In genomic region chr2:210299974-210300373, GRCh38 we compare ENCODE assay signal across 31 cellular contexts.
"Had no signal": no experiment of that assay in that cellular context is flagged by ENCODE, and none has a peak within 500 bp of the region (broad histone marks: within the 10 kb centered on the region; RNA-seq: fewer than 3 reads in every experiment).

No MANE protein-coding gene starts in this region.

- ATAC-seq: activated CD8-positive, alpha-beta T cell treated with anti-CD3 and anti-CD28 coated beads for 36 hours; activated T-cell treated with anti-CD3 and anti-CD28 coated beads, Interleukin-2, amount 50 U/mL, for 72 hours; activated T-helper 17 cell treated with anti-CD3 and anti-CD28 coated beads, Interleukin-2, amount 50 U/mL, for 72 hours; Panc1 had no signal

- H3K36me3 ChIP-seq: brain microvascular endothelial cell, MG63, SJSA1 had no signal

- DNase-seq: activated CD4-positive, alpha-beta T cell treated with anti-CD3 and anti-CD28 coated beads, Interleukin-2, amount 10 ng/mL, durations not matched to agents 24 days and 14 days; activated CD4-positive, alpha-beta T cell treated with anti-CD3 and anti-CD28 coated beads, Interleukin-2, amount 50 U/mL, for 4 hours; activated CD8-positive, alpha-beta T cell treated with anti-CD3 and anti-CD28 coated beads for 36 hours; activated effector memory CD4-positive, alpha-beta T cell treated with anti-CD3 and anti-CD28 coated beads, Interleukin-2, amount 50 U/mL, for 16 hours; activated naive CD4-positive, alpha-beta T cell; activated naive CD4-positive, alpha-beta T cell treated with anti-CD3 and anti-CD28 coated beads, Interleukin-2, amount 50 U/mL, for 16 hours; activated naive CD8-positive, alpha-beta T cell treated with anti-CD3 and anti-CD28 coated beads for 36 hours; activated T-cell treated with anti-CD3 and anti-CD28 coated beads, Interleukin-2, amount 50 U/mL, for 1 hour; activated T-cell treated with anti-CD3 and anti-CD28 coated beads, Interleukin-2, amount 50 U/mL, for 72 hours; amniotic stem cell; aorta; brain microvascular endothelial cell; central memory CD4-positive, alpha-beta T cell; Kasumi-1; KG1; MG63; NCI-H1092; NCI-H1436 treated with DMSO at 0.1 percent for 48 hours; NCI-H1694 treated with DMSO at 0.1 percent for 48 hours; NCI-H2029; NCI-H345; NCI-H510A; NCI-H69; NCI-H82; SHP77; SK-N-SH had no signal

- H3K9ac ChIP-seq: SK-N-SH had no signal

- H3K4me1 Mint-ChIP-seq: activated CD4-positive, alpha-beta T cell treated with anti-CD3 and anti-CD28 coated beads, Interleukin-2, amount 10 ng/mL, durations not matched to agents 24 days and 14 days; activated naive CD8-positive, alpha-beta T cell treated with anti-CD3 and anti-CD28 coated beads for 36 hours; activated T-helper 17 cell treated with anti-CD3 and anti-CD28 coated beads, Interleukin-2, amount 50 U/mL, for 72 hours had no signal

- H3K4me2 ChIP-seq: SK-N-SH had no signal

- H3K36me3 Mint-ChIP-seq: activated naive CD8-positive, alpha-beta T cell treated with anti-CD3 and anti-CD28 coated beads for 36 hours had no signal

- H3K27ac ChIP-seq: brain microvascular endothelial cell, SJSA1 had no signal

- H3K4me3 ChIP-seq: MG63, SJSA1 had no signal

- H3K9me3 Mint-ChIP-seq: activated CD4-positive, alpha-beta T cell treated with anti-CD3 and anti-CD28 coated beads, Interleukin-2, amount 10 ng/mL, durations not matched to agents 24 days and 14 days; activated CD8-positive, alpha-beta T cell treated with anti-CD3 and anti-CD28 coated beads for 36 hours; activated naive CD8-positive, alpha-beta T cell treated with anti-CD3 and anti-CD28 coated beads for 36 hours; activated T-cell treated with anti-CD3 and anti-CD28 coated beads, Interleukin-2, amount 50 U/mL, for 72 hours; activated T-helper 17 cell treated with anti-CD3 and anti-CD28 coated beads, Interleukin-2, amount 50 U/mL, for 72 hours; T-helper 1 cell treated with Interleukin-12 subunit alpha and Interleukin-12 subunit beta and Interleukin-4 antibody, amounts not matched to agents 30 μg/mL and 1 μg/mL, for 36 hours; T-helper 2 cell treated with Interferon-gamma antibody and Interleukin-4, amounts not matched to agents 5 μg/mL and 100 μg/mL, for 36 hours had no signal

- H3K27me3 Mint-ChIP-seq: activated CD4-positive, alpha-beta T cell treated with anti-CD3 and anti-CD28 coated beads, Interleukin-2, amount 10 ng/mL, durations not matched to agents 24 days and 14 days had no signal

- H3K4me1 ChIP-seq: SJSA1 had no signal

- H3K9me3 ChIP-seq: MG63, SJSA1, SK-N-SH had no signal

- H3K27me3 ChIP-seq: brain microvascular endothelial cell, MG63, SJSA1 had no signal

- H3K4me3 Mint-ChIP-seq: activated CD4-positive, alpha-beta T cell treated with anti-CD3 and anti-CD28 coated beads, Interleukin-2, amount 10 ng/mL, durations not matched to agents 24 days and 14 days; activated CD8-positive, alpha-beta T cell treated with anti-CD3 and anti-CD28 coated beads for 36 hours; activated naive CD8-positive, alpha-beta T cell treated with anti-CD3 and anti-CD28 coated beads for 36 hours; activated T-cell treated with anti-CD3 and anti-CD28 coated beads, Interleukin-2, amount 50 U/mL, for 72 hours; activated T-helper 17 cell treated with anti-CD3 and anti-CD28 coated beads, Interleukin-2, amount 50 U/mL, for 72 hours; T-helper 1 cell treated with Interleukin-12 subunit alpha and Interleukin-12 subunit beta and Interleukin-4 antibody, amounts not matched to agents 30 μg/mL and 1 μg/mL, for 36 hours; T-helper 2 cell treated with Interferon-gamma antibody and Interleukin-4, amounts not matched to agents 5 μg/mL and 100 μg/mL, for 36 hours had no signal

- H3K27ac Mint-ChIP-seq: activated CD4-positive, alpha-beta T cell treated with anti-CD3 and anti-CD28 coated beads, Interleukin-2, amount 10 ng/mL, durations not matched to agents 24 days and 14 days; activated CD8-positive, alpha-beta T cell treated with anti-CD3 and anti-CD28 coated beads for 36 hours; activated naive CD8-positive, alpha-beta T cell treated with anti-CD3 and anti-CD28 coated beads for 36 hours; activated T-cell treated with anti-CD3 and anti-CD28 coated beads, Interleukin-2, amount 50 U/mL, for 72 hours; activated T-helper 17 cell treated with anti-CD3 and anti-CD28 coated beads, Interleukin-2, amount 50 U/mL, for 72 hours; T-helper 1 cell treated with Interleukin-12 subunit alpha and Interleukin-12 subunit beta and Interleukin-4 antibody, amounts not matched to agents 30 μg/mL and 1 μg/mL, for 36 hours; T-helper 2 cell treated with Interferon-gamma antibody and Interleukin-4, amounts not matched to agents 5 μg/mL and 100 μg/mL, for 36 hours had no signal
